8 cellular contexts compared by ENCODE assay signal in genomic region chr19:38949580-38950367, GRCh38. TPM values are rescaled to one million over a fixed set of nuclear protein-coding genes. Genes with fewer than 3 reads are reported as not detected.
DNase-seq lines count a peak whose midpoint lies in the region; ATAC-seq lines count a peak whose summit lies in the region.

No MANE protein-coding gene starts in this region.

- H3K27me3 Mint-ChIP-seq in central memory CD8-positive, alpha-beta T cell = peaks cover 24% of the 10 kb centered on the region
- peaks cover 3 to 10% (median 8%) of the 10 kb centered on the region in 3 donors for H3K27me3 Mint-ChIP-seq in immature natural killer cell (ENCODE audit: low read depth in 3 of 3)

- H3K4me1 Mint-ChIP-seq in central memory CD8-positive, alpha-beta T cell = peaks cover 13% of the 10 kb centered on the region
- H3K4me1 Mint-ChIP-seq in immature natural killer cell = peaks cover 12 to 15% of the 10 kb centered on the region in 2 donors

- 53% methylated on average over 72 of the region's 72 CpGs for WGBS in HUES64

- H3K4me1 ChIP-seq in HUES64 (ENCODE audit: insufficient read depth, low read length) = no peaks in the 10 kb centered on the region

- ATAC-seq in central memory CD8-positive, alpha-beta T cell (replicated peaks; ENCODE audit: extremely low read depth, poor library complexity, severe bottlenecking) = peak; percentile 81

- peaks cover 16% of the 10 kb centered on the region for H3K36me3 ChIP-seq in HUES64 (ENCODE audit: insufficient read depth, low read length)

- H3K4me3 Mint-ChIP-seq in central memory CD8-positive, alpha-beta T cell = peak overlapping the region; percentile 63
- peak overlapping the region; percentile 60 to 75 (median 66) for H3K4me3 Mint-ChIP-seq in immature natural killer cell

- H3K4me3 ChIP-seq in HUES64 (ENCODE audit: low read length) = peak overlapping the region; percentile 58

- H3K27ac Mint-ChIP-seq in central memory CD8-positive, alpha-beta T cell (ENCODE audit: low read depth) = no peak overlapping the region
- H3K27ac Mint-ChIP-seq in immature natural killer cell = no peak overlapping the region

- no peaks in the 10 kb centered on the region for H3K27me3 ChIP-seq in HUES64 (ENCODE audit: insufficient read depth, low read length)

- H3K9me3 Mint-ChIP-seq in central memory CD8-positive, alpha-beta T cell = no peaks in the 10 kb centered on the region
- peaks cover 0 to 2% (median 0%) of the 10 kb centered on the region in 6 donors for H3K9me3 Mint-ChIP-seq in immature natural killer cell

- no peak overlapping the region for H3K27ac ChIP-seq in HUES64 (ENCODE audit: low read depth, low read length)

- peak overlapping the region; percentile 35; the same call in 1 of the 2 replicates for H3K9ac ChIP-seq in HUES64 (ENCODE audit: low read depth, low read length)

- peaks cover 2% of the 10 kb centered on the region for H3K36me3 Mint-ChIP-seq in central memory CD8-positive, alpha-beta T cell (ENCODE audit: insufficient read depth)
- peaks cover 0 to 4% (median 0%) of the 10 kb centered on the region in 3 donors for H3K36me3 Mint-ChIP-seq in immature natural killer cell

- H3K9me3 ChIP-seq in HUES64 (ENCODE audit: insufficient read depth, low read depth, low read length) = no peaks in the 10 kb centered on the region

- DNase-seq in CD1c-positive myeloid dendritic cell (ENCODE audit: extremely low spot score) (peak; percentile 80), immature natural killer cell (peak; percentile 66 to 74 (median 74)), smooth muscle cell of the brain vasculature (ENCODE audit: low read depth, low spot score) (peak; percentile 37), HuH-7 (ENCODE audit: low spot score) (no peak), SW480 (ENCODE audit: low spot score) (no peak)
- DNase-seq in activated CD4-positive, alpha-beta T cell treated with anti-CD3 and anti-CD28 coated beads for 24 hours (ENCODE audit: low read depth in 2 of 2) = peak; percentile 79 to 82
- peak; percentile 47 to 51 for DNase-seq in central memory CD8-positive, alpha-beta T cell (ENCODE audit: low spot score in 2 of 2)

RNA-seq across cellular contexts. Expression of gene MRPS12, which starts 19.0 kb away (rescaled TPM):
- 67.7 TPM for polyA plus RNA-seq in HUES64 (2013, experiment 1 of 2)
- polyA plus RNA-seq in HUES64 (2013, experiment 2 of 2) = 49.6 TPM
- polyA plus RNA-seq in immature natural killer cell = 100 to 1,000 TPM; 120 to 175 (median 127) TPM

RNA-seq across cellular contexts. Expression of gene SARS2, which starts 19.2 kb away (rescaled TPM):
- polyA plus RNA-seq in HUES64 (2013, experiment 1 of 2) = 51.8 TPM
- polyA plus RNA-seq in HUES64 (2013, experiment 2 of 2) = 52.6 TPM
- polyA plus RNA-seq in immature natural killer cell = 10 to 100 TPM; 12.7 to 21.7 (median 19.6) TPM

RNA-seq across cellular contexts. Expression of gene FBXO17, which starts 25.8 kb away (rescaled TPM):
- 10.7 TPM for polyA plus RNA-seq in HUES64 (2013, experiment 1 of 2)
- 14.5 TPM for polyA plus RNA-seq in HUES64 (2013, experiment 2 of 2)
- not detected for polyA plus RNA-seq in immature natural killer cell

RNA-seq across cellular contexts. Expression of gene CCER2, which starts 37.8 kb away (rescaled TPM):
- 0.25 TPM for polyA plus RNA-seq in HUES64 (2013, experiment 1 of 2)
- polyA plus RNA-seq in HUES64 (2013, experiment 2 of 2) = 0.95 TPM
- not detected for polyA plus RNA-seq in immature natural killer cell

RNA-seq across cellular contexts. Expression of gene NFKBIB, which starts 50.0 kb away (rescaled TPM):
- polyA plus RNA-seq in HUES64 (2013, experiment 1 of 2) = 30.2 TPM
- 22.7 TPM for polyA plus RNA-seq in HUES64 (2013, experiment 2 of 2)
- polyA plus RNA-seq in immature natural killer cell = 10 to 100 TPM; 10.0 to 31.1 (median 24.0) TPM

Comparison
In these comparisons a context has a peak if more than half of its experiments do, and no peak if none do; other contexts are left out.
1. DNase-seq: peak in CD1c-positive myeloid dendritic cell (single experiment), activated CD4-positive, alpha-beta T cell treated with anti-CD3 and anti-CD28 coated beads for 24 hours (2 of 2), central memory CD8-positive, alpha-beta T cell (2 of 2), immature natural killer cell (3 of 3) and smooth muscle cell of the brain vasculature (single experiment); none in HuH-7 (single experiment) and SW480 (single experiment).